In the genomic region with DNA sequence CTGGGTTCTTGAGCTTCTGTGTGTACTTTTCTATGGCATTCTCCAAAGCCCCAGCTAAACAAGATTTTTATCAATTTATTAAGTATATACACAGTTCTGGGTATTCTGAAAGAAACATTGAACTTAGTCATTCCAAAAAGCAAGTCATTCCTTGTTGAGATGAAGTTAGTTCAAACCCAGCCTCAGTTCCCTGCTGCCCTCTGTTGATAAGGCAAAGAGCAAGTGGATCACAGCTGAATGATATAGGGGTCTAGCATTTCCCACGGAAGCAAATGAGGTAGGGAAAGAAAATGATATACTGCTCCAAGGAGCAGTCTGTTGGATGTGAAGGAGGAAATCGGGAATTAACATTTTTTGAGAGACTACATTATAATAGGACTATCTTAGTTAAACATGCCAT, we compare ENCODE assay signal across 30 cellular contexts.
"Had no signal": no experiment of that assay in that cellular context is flagged by ENCODE, and none has a peak within 500 bp of the region (broad histone marks: within the 10 kb centered on the region; RNA-seq: fewer than 3 reads in every experiment).

No MANE protein-coding gene starts in this region.

- H3K9me3 ChIP-seq: MG63 had no signal

- H3K27me3 Mint-ChIP-seq: activated CD4-positive, alpha-beta memory T cell treated with anti-CD3 and anti-CD28 coated beads for 36 hours; activated CD4-positive, alpha-beta T cell treated with anti-CD3 and anti-CD28 coated beads for 36 hours; activated CD8-positive, alpha-beta memory T cell treated with anti-CD3 and anti-CD28 coated beads, Interleukin-2, amount 10 ng/mL, durations not matched to agents 7 days and 5 days; activated naive CD4-positive, alpha-beta T cell treated with anti-CD3 and anti-CD28 coated beads, Interleukin-2, amount 10 ng/mL, durations not matched to agents 7 days and 5 days; activated naive CD8-positive, alpha-beta T cell; activated naive CD8-positive, alpha-beta T cell treated with anti-CD3 and anti-CD28 coated beads, Interleukin-2, amount 50 U/mL, for 24 hours had no signal

- H3K36me3 ChIP-seq: MG63 had no signal

- H3K27me3 ChIP-seq: MG63 had no signal

- H3K4me3 ChIP-seq: MG63, SK-N-MC had no signal

- H3K4me1 Mint-ChIP-seq: activated CD4-positive, alpha-beta T cell treated with anti-CD3 and anti-CD28 coated beads for 36 hours; activated CD8-positive, alpha-beta memory T cell treated with anti-CD3 and anti-CD28 coated beads, Interleukin-2, amount 10 ng/mL, durations not matched to agents 7 days and 5 days; activated naive CD4-positive, alpha-beta T cell treated with anti-CD3 and anti-CD28 coated beads, Interleukin-2, amount 10 ng/mL, durations not matched to agents 7 days and 5 days; activated naive CD8-positive, alpha-beta T cell treated with anti-CD3 and anti-CD28 coated beads, Interleukin-2, amount 50 U/mL, for 24 hours had no signal

- ATAC-seq: activated CD4-positive, alpha-beta T cell treated with anti-CD3 and anti-CD28 coated beads for 36 hours; activated CD4-positive, CD25-positive, alpha-beta regulatory T cell treated with anti-CD3 and anti-CD28 coated beads, Interleukin-2, amount 50 U/mL, for 24 hours; activated CD8-positive, alpha-beta memory T cell treated with anti-CD3 and anti-CD28 coated beads, Interleukin-2, amount 10 ng/mL, durations not matched to agents 7 days and 5 days; activated naive CD8-positive, alpha-beta T cell treated with anti-CD3 and anti-CD28 coated beads, Interleukin-2, amount 50 U/mL, for 24 hours had no signal

- H3K36me3 Mint-ChIP-seq: activated CD4-positive, alpha-beta memory T cell treated with anti-CD3 and anti-CD28 coated beads for 36 hours; activated CD8-positive, alpha-beta memory T cell treated with anti-CD3 and anti-CD28 coated beads, Interleukin-2, amount 10 ng/mL, durations not matched to agents 7 days and 5 days; activated naive CD4-positive, alpha-beta T cell treated with anti-CD3 and anti-CD28 coated beads, Interleukin-2, amount 10 ng/mL, durations not matched to agents 7 days and 5 days; activated naive CD8-positive, alpha-beta T cell; brain had no signal

- DNase-seq: activated CD4-positive, alpha-beta memory T cell treated with anti-CD3 and anti-CD28 coated beads for 36 hours; activated CD4-positive, alpha-beta T cell treated with anti-CD3 and anti-CD28 coated beads for 36 hours; activated CD4-positive, alpha-beta T cell treated with anti-CD3 and anti-CD28 coated beads, Interleukin-2, amount 50 U/mL, for 1 hour; activated CD8-positive, alpha-beta memory T cell treated with anti-CD3 and anti-CD28 coated beads for 24 hours; activated CD8-positive, alpha-beta memory T cell treated with anti-CD3 and anti-CD28 coated beads, Interleukin-2, amount 10 ng/mL, durations not matched to agents 7 days and 5 days; activated CD8-positive, alpha-beta memory T cell treated with anti-CD3 and anti-CD28 coated beads, Interleukin-2, amount 50 U/mL, for 48 hours; activated effector memory CD4-positive, alpha-beta T cell treated with Interleukin-2 at 50 U/mL for 16 hours; activated naive CD4-positive, alpha-beta T cell treated with anti-CD3 and anti-CD28 coated beads, Interleukin-2, amount 10 ng/mL, durations not matched to agents 7 days and 5 days; activated naive CD8-positive, alpha-beta T cell treated with anti-CD3 and anti-CD28 coated beads, Interleukin-2, amount 50 U/mL, for 24 hours; activated T-cell treated with anti-CD3 and anti-CD28 coated beads, Interleukin-2, amount 50 U/mL, for 48 hours; anterior cingulate cortex; Kasumi-1; KG1; MG63; NCI-H1048; NCI-H1105 treated with DMSO at 0.1 percent for 48 hours; NCI-H1436; NCI-H1694; NCI-H2029; NCI-H2107; NCI-H2171; NCI-H510A; NCI-H748 treated with DMSO at 0.1 percent for 48 hours; NK-92 treated with Interleukin-12 subunit alpha and Interleukin-12 subunit beta, amount 100 ng/mL, for 24 hours; Right ventricle myocardium superior; T1000 had no signal

- H3K27ac Mint-ChIP-seq: activated CD4-positive, alpha-beta memory T cell treated with anti-CD3 and anti-CD28 coated beads for 36 hours; activated CD4-positive, alpha-beta T cell treated with anti-CD3 and anti-CD28 coated beads for 36 hours; activated CD8-positive, alpha-beta memory T cell treated with anti-CD3 and anti-CD28 coated beads, Interleukin-2, amount 10 ng/mL, durations not matched to agents 7 days and 5 days; activated naive CD4-positive, alpha-beta T cell treated with anti-CD3 and anti-CD28 coated beads, Interleukin-2, amount 10 ng/mL, durations not matched to agents 7 days and 5 days; activated naive CD8-positive, alpha-beta T cell; activated naive CD8-positive, alpha-beta T cell treated with anti-CD3 and anti-CD28 coated beads, Interleukin-2, amount 50 U/mL, for 24 hours; brain had no signal

- H3K4me3 Mint-ChIP-seq: activated CD4-positive, alpha-beta memory T cell treated with anti-CD3 and anti-CD28 coated beads for 36 hours; activated CD4-positive, alpha-beta T cell treated with anti-CD3 and anti-CD28 coated beads for 36 hours; activated CD8-positive, alpha-beta memory T cell treated with anti-CD3 and anti-CD28 coated beads, Interleukin-2, amount 10 ng/mL, durations not matched to agents 7 days and 5 days; activated naive CD4-positive, alpha-beta T cell treated with anti-CD3 and anti-CD28 coated beads, Interleukin-2, amount 10 ng/mL, durations not matched to agents 7 days and 5 days; activated naive CD8-positive, alpha-beta T cell; activated naive CD8-positive, alpha-beta T cell treated with anti-CD3 and anti-CD28 coated beads, Interleukin-2, amount 50 U/mL, for 24 hours; brain had no signal

- H3K27ac ChIP-seq: SK-N-MC had no signal
